In genomic region chr20:57053798-57054552, GRCh38 we compare ENCODE assay signal across 27 cellular contexts.
"Had no signal": no experiment of that assay in that cellular context is flagged by ENCODE, and none has a peak within 500 bp of the region (broad histone marks: within the 10 kb centered on the region; RNA-seq: fewer than 3 reads in every experiment).

No MANE protein-coding gene starts in this region.

- H3K36me3 ChIP-seq: left lung, neutrophil, right lobe of liver, upper lobe of left lung had no signal

- H3K4me3 ChIP-seq: hepatocyte, left lung, right lobe of liver, smooth muscle cell, testis, upper lobe of left lung had no signal

- FAIRE-seq: endometrium had no signal

- ATAC-seq: activated CD4-positive, CD25-positive, alpha-beta regulatory T cell treated with anti-CD3 and anti-CD28 coated beads, Interleukin-2, amount 50 U/mL, for 24 hours; left lung; right lobe of liver; stimulated activated memory B cell treated with anti-CD40 and anti-IgM and Interleukin-4, amounts not matched to agents 10 μg/mL and 1 μg/mL and 100 μg/mL, for 72 hours had no signal

- H3K27ac Mint-ChIP-seq: activated CD4-positive, alpha-beta memory T cell treated with anti-CD3 and anti-CD28 coated beads, Interleukin-2, amount 10 ng/mL, durations not matched to agents 7 days and 5 days; activated CD4-positive, alpha-beta T cell treated with anti-CD3 and anti-CD28 coated beads, Interleukin-2, amount 10 ng/mL, durations not matched to agents 24 days and 14 days; activated naive CD4-positive, alpha-beta T cell treated with anti-CD3 and anti-CD28 coated beads, Interleukin-2, amount 50 U/mL, for 24 hours; brain; dendritic cell treated with granulocyte-macrophage colony-stimulating factor and Interleukin-4, amounts not matched to agents 40 ng/mL and 50 ng/mL, for 4 days; natural killer cell treated with Interleukin-12 subunit alpha and Interleukin-12 subunit beta and Interleukin-15 and Interleukin-18, amount 100 ng/mL, for 72 hours; stimulated activated memory B cell treated with anti-CD40 and anti-IgM and Interleukin-4, amounts not matched to agents 10 μg/mL and 1 μg/mL and 100 μg/mL, for 72 hours had no signal

- H3K4me3 Mint-ChIP-seq: activated CD4-positive, alpha-beta memory T cell treated with anti-CD3 and anti-CD28 coated beads, Interleukin-2, amount 10 ng/mL, durations not matched to agents 7 days and 5 days; activated CD4-positive, alpha-beta T cell treated with anti-CD3 and anti-CD28 coated beads, Interleukin-2, amount 10 ng/mL, durations not matched to agents 24 days and 14 days; activated naive CD4-positive, alpha-beta T cell treated with anti-CD3 and anti-CD28 coated beads, Interleukin-2, amount 50 U/mL, for 24 hours; brain; dendritic cell treated with granulocyte-macrophage colony-stimulating factor and Interleukin-4, amounts not matched to agents 40 ng/mL and 50 ng/mL, for 4 days; immature natural killer cell; natural killer cell treated with Interleukin-12 subunit alpha and Interleukin-12 subunit beta and Interleukin-15 and Interleukin-18, amount 100 ng/mL, for 72 hours; stimulated activated memory B cell treated with anti-CD40 and anti-IgM and Interleukin-4, amounts not matched to agents 10 μg/mL and 1 μg/mL and 100 μg/mL, for 72 hours had no signal

- H3K27ac ChIP-seq: hepatocyte, left lung, neutrophil, parathyroid adenoma, right lobe of liver, testis, upper lobe of left lung, VCaP had no signal

- H3K4me1 ChIP-seq: left lung, parathyroid adenoma, right lobe of liver, testis, upper lobe of left lung had no signal

- H3K27me3 Mint-ChIP-seq: stimulated activated memory B cell treated with anti-CD40 and anti-IgM and Interleukin-4, amounts not matched to agents 10 μg/mL and 1 μg/mL and 100 μg/mL, for 72 hours had no signal

- H3K27me3 ChIP-seq: hepatocyte, right lobe of liver, testis, upper lobe of left lung had no signal

- H3K4me1 Mint-ChIP-seq: activated naive CD4-positive, alpha-beta T cell treated with anti-CD3 and anti-CD28 coated beads, Interleukin-2, amount 50 U/mL, for 24 hours; immature natural killer cell; stimulated activated memory B cell treated with anti-CD40 and anti-IgM and Interleukin-4, amounts not matched to agents 10 μg/mL and 1 μg/mL and 100 μg/mL, for 72 hours had no signal

- H3K36me3 Mint-ChIP-seq: activated naive CD4-positive, alpha-beta T cell treated with anti-CD3 and anti-CD28 coated beads, Interleukin-2, amount 50 U/mL, for 24 hours; brain; immature natural killer cell; natural killer cell treated with Interleukin-12 subunit alpha and Interleukin-12 subunit beta and Interleukin-15 and Interleukin-18, amount 100 ng/mL, for 72 hours; stimulated activated memory B cell treated with anti-CD40 and anti-IgM and Interleukin-4, amounts not matched to agents 10 μg/mL and 1 μg/mL and 100 μg/mL, for 72 hours had no signal

- H3K9me3 ChIP-seq: left lung, neutrophil, right lobe of liver, testis, upper lobe of left lung had no signal

- H3K9me3 Mint-ChIP-seq: activated CD4-positive, alpha-beta memory T cell treated with anti-CD3 and anti-CD28 coated beads, Interleukin-2, amount 10 ng/mL, durations not matched to agents 7 days and 5 days; activated CD4-positive, alpha-beta T cell treated with anti-CD3 and anti-CD28 coated beads, Interleukin-2, amount 10 ng/mL, durations not matched to agents 24 days and 14 days; activated naive CD4-positive, alpha-beta T cell treated with anti-CD3 and anti-CD28 coated beads, Interleukin-2, amount 50 U/mL, for 24 hours; dendritic cell treated with granulocyte-macrophage colony-stimulating factor and Interleukin-4, amounts not matched to agents 40 ng/mL and 50 ng/mL, for 4 days; immature natural killer cell; natural killer cell treated with Interleukin-12 subunit alpha and Interleukin-12 subunit beta and Interleukin-15 and Interleukin-18, amount 100 ng/mL, for 72 hours had no signal

- DNase-seq: activated CD4-positive, alpha-beta memory T cell treated with anti-CD3 and anti-CD28 coated beads, Interleukin-2, amount 10 ng/mL, durations not matched to agents 7 days and 5 days; activated CD4-positive, alpha-beta T cell treated with anti-CD3 and anti-CD28 coated beads, Interleukin-2, amount 10 ng/mL, durations not matched to agents 24 days and 14 days; activated gamma-delta T cell treated with Interleukin-2 at 50 U/mL for 16 hours; effector CD4-positive, alpha-beta T cell; foreskin melanocyte; glutamatergic neuron; immature natural killer cell; kidney glomerular epithelial cell; left lung; mammary epithelial cell; midbrain; right lobe of liver; stimulated activated CD4-positive, alpha-beta T cell treated with anti-CD3 and anti-CD28 coated beads, Interleukin-15, amount 100 ng/mL, for 24 hours; testis; upper lobe of left lung had no signal
